28 cellular contexts compared by ENCODE assay signal in the genomic region with DNA sequence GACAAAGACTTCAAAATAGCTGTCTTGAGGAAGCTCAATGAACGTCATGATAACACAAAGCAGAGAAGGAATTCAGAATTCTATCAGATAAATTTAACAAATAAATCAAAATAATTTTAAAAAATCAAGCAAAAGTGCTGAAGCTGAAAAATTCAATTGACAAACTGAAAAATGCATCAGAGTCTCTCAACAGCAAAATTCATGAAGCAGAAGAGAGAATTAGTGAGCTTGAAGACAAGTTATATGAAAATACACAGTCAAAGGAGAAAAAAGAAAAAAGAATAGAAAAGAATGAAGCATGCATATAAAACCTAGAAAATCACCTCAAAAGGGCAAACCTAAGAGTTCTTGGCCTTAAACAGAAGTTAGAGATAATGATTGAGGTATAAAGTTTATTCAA.
"Had no signal": no experiment of that assay in that cellular context is flagged by ENCODE, and none has a peak within 500 bp of the region (broad histone marks: within the 10 kb centered on the region; RNA-seq: fewer than 3 reads in every experiment).

No MANE protein-coding gene starts in this region.

- H3K4me1 ChIP-seq: left lung, lower lobe of right lung, pancreas, prostate gland, sigmoid colon, spleen, suprapubic skin, tibial artery, upper lobe of right lung had no signal

- DNase-seq: hypothalamus; immature natural killer cell; kidney; left colon; left lung; lower lobe of right lung; mammary epithelial cell; mesenchymal stem cell; naive thymus-derived CD8-positive, alpha-beta T cell; nucleus accumbens; pancreas; posterior cingulate gyrus; retina; right cardiac atrium; sigmoid colon; small intestine; spleen; stimulated activated CD4-positive, alpha-beta T cell treated with anti-CD3 and anti-CD28 coated beads, Interleukin-4, amount 100 ng/mL, for 24 hours; stimulated activated naive CD4-positive, alpha-beta T cell; tibial artery; trophoblast cell; upper lobe of right lung had no signal

- FAIRE-seq: islet of Langerhans, kidney, pancreas, small intestine, urothelium cell line had no signal

- H3K9me3 ChIP-seq: pancreas, prostate gland, upper lobe of right lung had no signal

- H3K27me3 ChIP-seq: left lung, pancreas, sigmoid colon, spleen, suprapubic skin, tibial artery, upper lobe of right lung had no signal

- ATAC-seq: left colon; left lung; lower lobe of right lung; naive thymus-derived CD8-positive, alpha-beta T cell; pancreas; right cardiac atrium; stimulated activated effector memory CD8-positive, alpha-beta T cell treated with anti-CD3 and anti-CD28 coated beads, Interleukin-12 subunit alpha, Interleukin-12 subunit beta, amount 100 ng/mL, for 72 hours; upper lobe of right lung had no signal

- H3K27ac ChIP-seq: left lung, lower lobe of right lung, pancreas, prostate gland, sigmoid colon, spleen, suprapubic skin, thoracic aorta, tibial artery, upper lobe of right lung had no signal

- H3K4me3 ChIP-seq: left lung, lower lobe of right lung, pancreas, prostate gland, sigmoid colon, spleen, suprapubic skin, thoracic aorta, tibial artery, upper lobe of right lung had no signal

- H3K36me3 ChIP-seq: left lung, lower lobe of right lung, pancreas, prostate gland, sigmoid colon, spleen, suprapubic skin, thoracic aorta, tibial artery, upper lobe of right lung had no signal
